Comparison of ENCODE assay signal across 12 cellular contexts in the genomic region with DNA sequence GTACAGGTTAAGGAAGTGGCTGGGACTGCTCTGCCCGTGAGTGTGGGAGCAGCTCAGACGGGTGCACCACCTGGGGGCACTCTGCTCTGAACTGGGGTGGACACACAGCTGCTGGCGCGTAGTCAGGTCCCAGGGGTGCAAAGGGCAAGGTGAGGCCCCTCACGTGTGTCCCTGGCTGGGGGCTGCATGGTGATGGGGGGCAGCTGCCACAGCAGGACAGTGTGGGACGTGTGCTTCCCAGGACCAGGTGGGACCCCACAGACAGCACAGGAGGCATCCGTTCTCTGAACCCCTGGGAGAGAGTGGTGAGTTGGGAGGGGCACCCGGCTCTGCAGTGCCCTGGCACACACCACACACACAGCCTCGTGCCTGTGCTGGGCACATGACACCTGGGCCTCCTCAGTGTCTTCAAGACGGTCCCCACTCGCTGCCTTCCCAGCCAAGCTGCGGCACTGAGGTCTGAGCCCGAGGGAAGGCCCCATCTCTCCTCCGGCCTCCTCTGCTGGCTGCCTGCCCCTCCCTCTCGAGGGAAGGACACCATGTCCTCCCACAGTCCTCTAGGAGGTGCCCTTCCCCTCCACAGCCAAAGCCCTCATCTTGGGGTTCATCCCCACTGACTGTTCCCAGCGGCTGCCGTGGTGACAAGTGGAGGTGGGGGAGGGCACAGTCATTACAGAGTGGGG. TPM values are rescaled to one million over a fixed set of nuclear protein-coding genes. Genes with fewer than 3 reads are reported as not detected.
DNase-seq lines count a peak whose midpoint lies in the region; ATAC-seq and TF ChIP-seq lines count a peak whose summit lies in the region.
"Had no signal": no experiment of that assay in that cellular context is flagged by ENCODE, and none has a peak within 500 bp of the region (broad histone marks: within the 10 kb centered on the region; RNA-seq: fewer than 3 reads in every experiment).

No MANE protein-coding gene starts in this region.

- WGBS in endodermal cell (ENCODE audit: insufficient coverage in 1 of 2, insufficient read length in 1 of 2), 2 experiments, result 93 to 94% methylated on average over 6 to 17 of the region's 17 CpGs

- CTCF ChIA-PET in activated CD8-positive, alpha-beta T cell treated with anti-CD3 and anti-CD28 coated beads, Interleukin-2, amount 10 ng/mL, durations not matched to agents 7 days and 5 days (lab: Charles Lee), result interaction anchor here (1.2 kb wide), 1 partner anchor 10 kb away, joined by 3 read pairs; no protein-coding TSS in a partner anchor

- H3K27me3 Mint-ChIP-seq in activated CD8-positive, alpha-beta T cell treated with anti-CD3 and anti-CD28 coated beads, Interleukin-2, amount 10 ng/mL, durations not matched to agents 7 days and 5 days (ENCODE audit: low read depth), result no peaks in the 10 kb centered on the region
- H3K27me3 Mint-ChIP-seq in endodermal cell (ENCODE audit: insufficient read depth), result no peaks in the 10 kb centered on the region

- H3K36me3 ChIP-seq in endodermal cell (ENCODE audit: control insufficient read depth, insufficient read depth, low read length), result peaks cover 5% of the 10 kb centered on the region
- H3K36me3 ChIP-seq: SJSA1 had no signal

- peak overlapping the region; percentile 43 for H3K27ac Mint-ChIP-seq in activated CD8-positive, alpha-beta T cell treated with anti-CD3 and anti-CD28 coated beads, Interleukin-2, amount 10 ng/mL, durations not matched to agents 7 days and 5 days
- no peak overlapping the region for H3K27ac Mint-ChIP-seq in endodermal cell
- H3K27ac Mint-ChIP-seq in stimulated activated effector memory CD8-positive, alpha-beta T cell treated with anti-CD3 and anti-CD28 coated beads, Interleukin-12 subunit alpha, Interleukin-12 subunit beta, amount 100 ng/mL, for 72 hours, result peak overlapping the region; percentile 86

- ATAC-seq in activated CD4-positive, CD25-positive, alpha-beta regulatory T cell treated with anti-CD3 and anti-CD28 coated beads, Interleukin-2, amount 50 U/mL, for 24 hours, result peak; percentile 60 to 62
- ATAC-seq in activated CD8-positive, alpha-beta T cell treated with anti-CD3 and anti-CD28 coated beads, Interleukin-2, amount 10 ng/mL, durations not matched to agents 7 days and 5 days, result peak; percentile 51
- ATAC-seq in stimulated activated effector memory CD8-positive, alpha-beta T cell treated with anti-CD3 and anti-CD28 coated beads, Interleukin-12 subunit alpha, Interleukin-12 subunit beta, amount 100 ng/mL, for 72 hours, result peak; percentile 73
- no peak for ATAC-seq in HG03460 (IDR thresholded peaks at IDR 0.05; ENCODE audit: unreplicated experiment)

- H3K4me3 Mint-ChIP-seq in activated CD8-positive, alpha-beta T cell treated with anti-CD3 and anti-CD28 coated beads, Interleukin-2, amount 10 ng/mL, durations not matched to agents 7 days and 5 days, result no peak overlapping the region
- no peak overlapping the region for H3K4me3 Mint-ChIP-seq in endodermal cell
- no peak overlapping the region for H3K4me3 Mint-ChIP-seq in stimulated activated effector memory CD8-positive, alpha-beta T cell treated with anti-CD3 and anti-CD28 coated beads, Interleukin-12 subunit alpha, Interleukin-12 subunit beta, amount 100 ng/mL, for 72 hours

- peak; percentile 53 for TF ChIP-seq CTCF in endodermal cell (conservative IDR thresholded peaks at IDR 0.05)

- no peak overlapping the region for H3K4me3 ChIP-seq in endodermal cell (ENCODE audit: low read length)
- H3K4me3 ChIP-seq: SJSA1 had no signal

- H3K27me3 ChIP-seq in endodermal cell (ENCODE audit: control insufficient read depth, insufficient read depth, low read length, poor library complexity, severe bottlenecking), result no peaks in the 10 kb centered on the region
- H3K27me3 ChIP-seq: SJSA1 had no signal

- DNase-seq in activated CD4-positive, CD25-positive, alpha-beta regulatory T cell treated with anti-CD3 and anti-CD28 coated beads, Interleukin-2, amount 50 U/mL, for 72 hours, result no peak
- DNase-seq in activated CD8-positive, alpha-beta T cell treated with anti-CD3 and anti-CD28 coated beads, Interleukin-2, amount 10 ng/mL, durations not matched to agents 7 days and 5 days, result peak; percentile 42
- peak; percentile 69 for DNase-seq in endodermal cell
- DNase-seq in stimulated activated effector memory CD8-positive, alpha-beta T cell treated with anti-CD3 and anti-CD28 coated beads, Interleukin-12 subunit alpha, Interleukin-12 subunit beta, amount 100 ng/mL, for 72 hours (ENCODE audit: low spot score in 2 of 2), result no peak
- no peak for DNase-seq in NCI-H69 (lab: John Stamatoyannopoulos, UW)
- no peak for DNase-seq in NCI-H146 treated with DMSO at 0.1 percent for 48 hours (lab: John Stamatoyannopoulos, UW; ENCODE audit: unreplicated experiment)
- DNase-seq: dermis blood vessel endothelial cell, NCI-H2171 treated with DMSO at 0.1 percent for 48 hours had no signal

- no peak overlapping the region for H3K9ac ChIP-seq in endodermal cell (ENCODE audit: extremely low read depth, low read length, poor library complexity, severe bottlenecking)

- H3K4me1 Mint-ChIP-seq in activated CD8-positive, alpha-beta T cell treated with anti-CD3 and anti-CD28 coated beads, Interleukin-2, amount 10 ng/mL, durations not matched to agents 7 days and 5 days (ENCODE audit: low read depth), result peaks cover 22% of the 10 kb centered on the region
- H3K4me1 Mint-ChIP-seq in endodermal cell, result no peaks in the 10 kb centered on the region
- H3K4me1 Mint-ChIP-seq in stimulated activated effector memory CD8-positive, alpha-beta T cell treated with anti-CD3 and anti-CD28 coated beads, Interleukin-12 subunit alpha, Interleukin-12 subunit beta, amount 100 ng/mL, for 72 hours, result peaks cover 16% of the 10 kb centered on the region

- H3K27ac ChIP-seq in endodermal cell (ENCODE audit: low read depth, low read length), result no peak overlapping the region
- H3K27ac ChIP-seq: SJSA1 had no signal

- no peaks in the 10 kb centered on the region for H3K4me1 ChIP-seq in endodermal cell (ENCODE audit: control insufficient read depth, insufficient read depth, low read length)
- H3K4me1 ChIP-seq: SJSA1 had no signal

- H3K36me3 Mint-ChIP-seq in activated CD8-positive, alpha-beta T cell treated with anti-CD3 and anti-CD28 coated beads, Interleukin-2, amount 10 ng/mL, durations not matched to agents 7 days and 5 days (ENCODE audit: low read depth), result peaks cover 53% of the 10 kb centered on the region
- H3K36me3 Mint-ChIP-seq in endodermal cell (ENCODE audit: low read depth), result peaks cover 15% of the 10 kb centered on the region
- H3K36me3 Mint-ChIP-seq in stimulated activated effector memory CD8-positive, alpha-beta T cell treated with anti-CD3 and anti-CD28 coated beads, Interleukin-12 subunit alpha, Interleukin-12 subunit beta, amount 100 ng/mL, for 72 hours, result peaks cover 99% of the 10 kb centered on the region

- H3K9me3 ChIP-seq in endodermal cell (ENCODE audit: control insufficient read depth, low read length), result no peaks in the 10 kb centered on the region
- H3K9me3 ChIP-seq: SJSA1 had no signal

- POLR2A ChIA-PET in activated CD8-positive, alpha-beta T cell treated with anti-CD3 and anti-CD28 coated beads, Interleukin-2, amount 10 ng/mL, durations not matched to agents 7 days and 5 days (lab: Charles Lee), result interaction anchor here (0.8 kb wide), 1 partner anchor 54 kb away, joined by 3 read pairs; no protein-coding TSS in a partner anchor

- no peaks in the 10 kb centered on the region for H3K9me3 Mint-ChIP-seq in activated CD8-positive, alpha-beta T cell treated with anti-CD3 and anti-CD28 coated beads, Interleukin-2, amount 10 ng/mL, durations not matched to agents 7 days and 5 days (ENCODE audit: insufficient read depth)
- H3K9me3 Mint-ChIP-seq in endodermal cell, result no peaks in the 10 kb centered on the region
- no peaks in the 10 kb centered on the region for H3K9me3 Mint-ChIP-seq in stimulated activated effector memory CD8-positive, alpha-beta T cell treated with anti-CD3 and anti-CD28 coated beads, Interleukin-12 subunit alpha, Interleukin-12 subunit beta, amount 100 ng/mL, for 72 hours

RNA-seq across cellular contexts. Expression of gene CILP2, which starts 24.7 kb away (rescaled TPM):
- under 1 TPM; 0.16 to 0.24 TPM for total RNA-seq in activated CD8-positive, alpha-beta T cell treated with anti-CD3 and anti-CD28 coated beads, Interleukin-2, amount 10 ng/mL, durations not matched to agents 7 days and 5 days
- 1 to 10 TPM; 3.6 to 9.9 TPM for total RNA-seq in endodermal cell
- 6.4 TPM for polyA plus RNA-seq in endodermal cell (2013, experiment 1 of 2)
- 6.4 TPM for polyA plus RNA-seq in endodermal cell (2013, experiment 2 of 2)
- total RNA-seq: lung microvascular endothelial cell had no signal

RNA-seq across cellular contexts. Expression of gene YJEFN3, which starts 34.1 kb away (rescaled TPM):
- total RNA-seq in activated CD8-positive, alpha-beta T cell treated with anti-CD3 and anti-CD28 coated beads, Interleukin-2, amount 10 ng/mL, durations not matched to agents 7 days and 5 days, result 10 to 100 TPM; 10.0 to 10.6 TPM
- total RNA-seq in endodermal cell, result 10 to 100 TPM in 1 of 2 donors, 1 to 10 TPM in 1; 7.3 to 12.6 TPM
- 9.3 TPM for polyA plus RNA-seq in endodermal cell (2013, experiment 1 of 2)
- 7.2 TPM for polyA plus RNA-seq in endodermal cell (2013, experiment 2 of 2)

RNA-seq across cellular contexts. Expression of gene NDUFA13, which starts 46.8 kb away (rescaled TPM):
- total RNA-seq in activated CD8-positive, alpha-beta T cell treated with anti-CD3 and anti-CD28 coated beads, Interleukin-2, amount 10 ng/mL, durations not matched to agents 7 days and 5 days, result 100 to 1,000 TPM; 388 to 413 TPM
- total RNA-seq in endodermal cell, result 100 to 1,000 TPM; 408 to 446 TPM
- 206 TPM for polyA plus RNA-seq in endodermal cell (2013, experiment 1 of 2)
- polyA plus RNA-seq in endodermal cell (2013, experiment 2 of 2), result 187 TPM

RNA-seq across cellular contexts. Expression of gene TSSK6, which starts 47.5 kb away (rescaled TPM):
- 1 to 10 TPM; 3.4 to 3.9 TPM for total RNA-seq in activated CD8-positive, alpha-beta T cell treated with anti-CD3 and anti-CD28 coated beads, Interleukin-2, amount 10 ng/mL, durations not matched to agents 7 days and 5 days
- total RNA-seq in endodermal cell, result 1 to 10 TPM; 2.9 to 5.0 TPM
- polyA plus RNA-seq in endodermal cell (2013, experiment 1 of 2), result 3.5 TPM
- 2.5 TPM for polyA plus RNA-seq in endodermal cell (2013, experiment 2 of 2)

RNA-seq across cellular contexts. Expression of gene PBX4, which starts 55.7 kb away (rescaled TPM):
- total RNA-seq in activated CD8-positive, alpha-beta T cell treated with anti-CD3 and anti-CD28 coated beads, Interleukin-2, amount 10 ng/mL, durations not matched to agents 7 days and 5 days, result 10 to 100 TPM; 33.8 to 34.1 TPM
- 1 to 10 TPM; 4.1 to 8.6 TPM for total RNA-seq in endodermal cell
- polyA plus RNA-seq in endodermal cell (2013, experiment 1 of 2), result 11.8 TPM
- 12.8 TPM for polyA plus RNA-seq in endodermal cell (2013, experiment 2 of 2)
- total RNA-seq: dermis blood vessel endothelial cell, lung microvascular endothelial cell had no signal

Comparison
In these comparisons a context has a peak if more than half of its experiments do, and no peak if none do; other contexts are left out.
1. DNase-seq: peak in activated CD8-positive, alpha-beta T cell treated with anti-CD3 and anti-CD28 coated beads, Interleukin-2, amount 10 ng/mL, durations not matched to agents 7 days and 5 days (single experiment) and endodermal cell (single experiment); none in activated CD4-positive, CD25-positive, alpha-beta regulatory T cell treated with anti-CD3 and anti-CD28 coated beads, Interleukin-2, amount 50 U/mL, for 72 hours (single experiment), stimulated activated effector memory CD8-positive, alpha-beta T cell treated with anti-CD3 and anti-CD28 coated beads, Interleukin-12 subunit alpha, Interleukin-12 subunit beta, amount 100 ng/mL, for 72 hours (0 of 2), NCI-H69 (single experiment) and NCI-H146 treated with DMSO at 0.1 percent for 48 hours (single experiment).